Comparison of ENCODE assay signal across 9 cellular contexts in genomic region chr1:160726114-160726497, GRCh38. TPM values are rescaled to one million over a fixed set of nuclear protein-coding genes. Genes with fewer than 3 reads are reported as not detected.
DNase-seq lines count a peak whose midpoint lies in the region; ATAC-seq and TF ChIP-seq lines count a peak whose summit lies in the region.
"Had no signal": no experiment of that assay in that cellular context is flagged by ENCODE, and none has a peak within 500 bp of the region (broad histone marks: within the 10 kb centered on the region; RNA-seq: fewer than 3 reads in every experiment).

No MANE protein-coding gene starts in this region.

- no peak overlapping the region for H3K4me3 Mint-ChIP-seq in naive thymus-derived CD8-positive, alpha-beta T cell

- in situ Hi-C loops in GM13977 (cut with MboI; ENCODE audit: low pct_unique_long_range_greater_than_20kb, low sequenced_read_pairs, unreplicated experiment) = no loop called here

- ATAC-seq in GM18520 (IDR thresholded peaks at IDR 0.05; ENCODE audit: unreplicated experiment) = peak; percentile 18
- ATAC-seq in HG02759 (IDR thresholded peaks at IDR 0.05; ENCODE audit: unreplicated experiment) = peak; percentile 27
- ATAC-seq in RWPE2 (ENCODE audit: low read depth) = peak; percentile 27; the same call in 1 of the 3 replicates
- peak; percentile 14 for ATAC-seq in lung (ENCODE audit: insufficient read depth, low FRiP score)
- no peak for ATAC-seq in naive thymus-derived CD8-positive, alpha-beta T cell

- H3K27me3 Mint-ChIP-seq in naive thymus-derived CD8-positive, alpha-beta T cell = no peaks in the 10 kb centered on the region

- peaks cover 6% of the 10 kb centered on the region for H3K27me3 ChIP-seq in RWPE2 (ENCODE audit: insufficient read depth, poor library complexity, severe bottlenecking)
- no peaks in the 10 kb centered on the region for H3K27me3 ChIP-seq in lung (ENCODE audit: control insufficient read depth, insufficient read depth)

- H3K4me1 ChIP-seq in RWPE2 (ENCODE audit: insufficient read depth, poor library complexity, severe bottlenecking) = no peaks in the 10 kb centered on the region
- no peaks in the 10 kb centered on the region for H3K4me1 ChIP-seq in lung (ENCODE audit: control insufficient read depth in 2 of 2, insufficient read depth in 2 of 2, low read length in 2 of 2)

- no peak for TF ChIP-seq CTCF in RWPE2 (IDR thresholded peaks at IDR 0.05; ENCODE audit: poor library complexity, severe bottlenecking)
- TF ChIP-seq CTCF in lung (IDR thresholded peaks at IDR 0.05; ENCODE audit: control extremely low read depth, extremely low read depth) = no peak
- TF ChIP-seq CTCF in GM13977 (IDR thresholded peaks at IDR 0.05; ENCODE audit: extremely low read depth, insufficient read depth, missing control alignments) = no peak

- no peaks in the 10 kb centered on the region for H3K36me3 Mint-ChIP-seq in naive thymus-derived CD8-positive, alpha-beta T cell

- 27 to 51% methylated on average over 3 of the region's 3 CpGs for WGBS in lung, 2 donors

- H3K27ac Mint-ChIP-seq in naive thymus-derived CD8-positive, alpha-beta T cell = peak overlapping the region in 2 of 10 donors; percentile 45 to 49

- POLR2A ChIA-PET in naive thymus-derived CD8-positive, alpha-beta T cell (lab: Charles Lee) = interaction anchor here (0.6 to 3.2 kb wide), 4 partner anchors 13 to 45 kb away, joined by 3 to 11 read pairs (median 4); no protein-coding TSS in a partner anchor

- H3K4me3 ChIP-seq in RWPE2 (ENCODE audit: severe bottlenecking) (no peak overlapping the region), lung (no peak overlapping the region)

- H3K9me3 Mint-ChIP-seq in naive thymus-derived CD8-positive, alpha-beta T cell = no peaks in the 10 kb centered on the region

- no peak for DNase-seq in RWPE2 (ENCODE audit: low spot score)
- DNase-seq in lung (ENCODE audit: low spot score) = no peak
- DNase-seq in naive thymus-derived CD8-positive, alpha-beta T cell = no peak
- no peak for DNase-seq in C1 segment of cervical spinal cord (lab: John Stamatoyannopoulos, UW)
- DNase-seq in GM13977 (ENCODE audit: low spot score) = no peak
- no peak for DNase-seq in SK-N-DZ (ENCODE audit: low spot score)

- H3K9me3 ChIP-seq in RWPE2 (ENCODE audit: severe bottlenecking) = no peaks in the 10 kb centered on the region
- no peaks in the 10 kb centered on the region for H3K9me3 ChIP-seq in lung (ENCODE audit: control insufficient read depth in 2 of 2, insufficient read depth in 1 of 2, low read length in 1 of 2)

- peaks cover 10 to 23% (median 20%) of the 10 kb centered on the region in 4 donors for H3K4me1 Mint-ChIP-seq in naive thymus-derived CD8-positive, alpha-beta T cell

- H3K27ac ChIP-seq in RWPE2 (ENCODE audit: poor library complexity, severe bottlenecking) (no peak overlapping the region), lung (ENCODE audit: low read depth in 1 of 2, low read length in 1 of 2) (no peak overlapping the region)

- H3K36me3 ChIP-seq in RWPE2 (ENCODE audit: low read depth) (no peaks in the 10 kb centered on the region), lung (ENCODE audit: control insufficient read depth in 2 of 2, insufficient read depth in 2 of 2, low read length in 2 of 2) (no peaks in the 10 kb centered on the region)

RNA-seq across cellular contexts. Expression of gene SLAMF7, which starts 12.9 kb away (rescaled TPM):
- total RNA-seq in lung = 10 to 100 TPM in 1 of 2 donors, 1 to 10 TPM in 1; 8.6 to 11.5 TPM
- polyA plus RNA-seq in lung = 10 to 100 TPM in 1 of 2 donors, 1 to 10 TPM in 1; 4.6 to 69.4 TPM
- 1 to 10 TPM; 4.5 to 6.2 TPM for total RNA-seq in naive thymus-derived CD8-positive, alpha-beta T cell
- 100 to 1,000 TPM in 1 of 3 donors, 1 to 10 TPM in 2; 3.8 to 102 (median 4.0) TPM for polyA plus RNA-seq in naive thymus-derived CD8-positive, alpha-beta T cell
- not detected in 2 replicates for polyA plus RNA-seq in SK-N-DZ (2014; cell fraction: cytosol; rRNA removed)
- polyA plus RNA-seq in SK-N-DZ (2014; cell fraction: nucleus; rRNA removed) = not detected in 2 replicates
- total RNA-seq: dermis blood vessel endothelial cell had no signal

RNA-seq across cellular contexts. Expression of gene CD48, which starts 14.5 kb away (rescaled TPM):
- total RNA-seq in lung = 10 to 100 TPM; 17.6 to 33.6 TPM
- 100 to 1,000 TPM in 1 of 2 donors, 10 to 100 TPM in 1; 16.4 to 126 TPM for polyA plus RNA-seq in lung
- total RNA-seq in naive thymus-derived CD8-positive, alpha-beta T cell = 100 to 1,000 TPM; 272 to 276 TPM
- polyA plus RNA-seq in naive thymus-derived CD8-positive, alpha-beta T cell = 100 to 1,000 TPM; 186 to 213 (median 200) TPM
- not detected in 2 replicates for polyA plus RNA-seq in SK-N-DZ (2014; cell fraction: cytosol; rRNA removed)
- polyA plus RNA-seq in SK-N-DZ (2014; cell fraction: nucleus; rRNA removed) = not detected in 2 replicates
- total RNA-seq: dermis blood vessel endothelial cell had no signal

Comparison
In these comparisons a context has a peak if more than half of its experiments do, and no peak if none do; other contexts are left out.
1. ATAC-seq: peak in GM18520 (single experiment), HG02759 (single experiment), RWPE2 (single experiment) and lung (single experiment); none in naive thymus-derived CD8-positive, alpha-beta T cell (0 of 2).
2. RNA of gene CD48, which starts 14.5 kb away (total RNA-seq): 272 to 276 TPM in naive thymus-derived CD8-positive, alpha-beta T cell; 17.6 to 33.6 TPM in lung; every median in the first group is over 4 times any median in the second.